Comparison of ENCODE assay signal across 21 cellular contexts in the genomic region with DNA sequence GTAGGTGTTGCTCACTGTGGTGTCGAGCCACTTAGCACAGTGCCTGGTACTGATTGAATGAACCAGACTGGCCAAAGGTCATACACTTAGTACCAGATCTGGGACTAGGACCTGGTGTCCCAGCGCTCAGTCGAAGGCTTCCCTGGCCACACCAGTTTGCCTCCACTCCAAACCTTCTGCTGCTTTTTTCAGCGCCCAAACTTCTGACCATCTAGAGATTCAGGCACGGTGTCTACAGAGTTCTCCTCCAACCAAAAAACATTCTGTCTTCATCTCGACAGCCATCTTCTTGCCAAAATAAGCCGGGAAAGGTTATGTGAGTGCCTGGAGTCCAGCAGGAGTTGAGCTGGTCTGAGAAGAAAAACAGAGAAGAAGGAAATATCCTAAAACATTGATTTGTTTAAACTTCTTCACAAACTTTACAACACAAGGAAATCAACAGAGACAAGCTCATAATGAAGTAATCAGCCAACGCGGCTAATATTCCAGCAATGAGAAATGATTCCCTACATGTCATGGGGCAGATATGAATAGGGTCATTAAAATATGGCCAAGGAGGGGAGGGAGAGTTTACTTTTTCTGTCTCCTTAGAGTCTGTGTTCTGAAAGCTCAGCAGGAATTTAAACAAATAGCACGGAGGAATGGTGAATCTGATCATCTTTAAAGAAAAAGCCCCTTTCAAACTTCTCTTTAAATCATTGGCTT. TPM values are rescaled to one million over a fixed set of nuclear protein-coding genes. Genes with fewer than 3 reads are reported as not detected.
DNase-seq lines count a peak whose midpoint lies in the region; ATAC-seq and TF ChIP-seq lines count a peak whose summit lies in the region.
"Had no signal": no experiment of that assay in that cellular context is flagged by ENCODE, and none has a peak within 500 bp of the region (broad histone marks: within the 10 kb centered on the region; RNA-seq: fewer than 3 reads in every experiment).

No MANE protein-coding gene starts in this region.

- H3K36me3 ChIP-seq in ACC112 (ENCODE audit: insufficient read depth, low read length), result no peaks in the 10 kb centered on the region
- H3K36me3 ChIP-seq in SJSA1, result peaks cover 9% of the 10 kb centered on the region
- H3K36me3 ChIP-seq in fibroblast of lung (ENCODE audit: control insufficient read depth, insufficient read depth, low read length), result no peaks in the 10 kb centered on the region
- H3K36me3 ChIP-seq: left ventricle myocardium inferior, neutrophil, suprapubic skin had no signal

- H3K4me1 Mint-ChIP-seq in progenitor cell of endocrine pancreas (ENCODE audit: low read depth), result peaks cover 10% of the 10 kb centered on the region
- H3K4me1 Mint-ChIP-seq: immature natural killer cell had no signal

- peaks cover 19% of the 10 kb centered on the region for H3K79me2 ChIP-seq in ACC112 (ENCODE audit: control insufficient read depth, insufficient read depth, low read length, unreplicated experiment)
- H3K79me2 ChIP-seq in fibroblast of lung (ENCODE audit: control insufficient read depth, insufficient read depth, low read length), result peaks cover 14% of the 10 kb centered on the region

- H3K9me3 ChIP-seq in SJSA1 (replicated peaks), result no peaks in the 10 kb centered on the region
- no peaks in the 10 kb centered on the region for H3K9me3 ChIP-seq in fibroblast of lung (ENCODE audit: control insufficient read depth, insufficient read depth, low read depth, low read length)
- H3K9me3 ChIP-seq: left ventricle myocardium inferior, neutrophil, suprapubic skin had no signal

- no peaks in the 10 kb centered on the region for H3K9me3 Mint-ChIP-seq in progenitor cell of endocrine pancreas (ENCODE audit: low read depth)
- H3K9me3 Mint-ChIP-seq: activated T-cell treated with anti-CD3 and anti-CD28 coated beads, Interleukin-2, amount 50 U/mL, for 4 hours; CD4-positive, alpha-beta T cell had no signal

- no peak overlapping the region for H3K9ac ChIP-seq in fibroblast of lung (ENCODE audit: insufficient read depth, low read length)

- TF ChIP-seq CTCF in fibroblast of lung (conservative IDR thresholded peaks at IDR 0.05 in 1 of 2, IDR thresholded peaks at IDR 0.05 in 1 of 2; ENCODE audit: low read depth in 1 of 2, low read length in 2 of 2), result no peak
- TF ChIP-seq CTCF in progenitor cell of endocrine pancreas (IDR thresholded peaks at IDR 0.05; ENCODE audit: unreplicated experiment), result no peak

- ATAC-seq in sciatic nerve (peak; percentile 3), GM21825 (IDR thresholded peaks at IDR 0.05; ENCODE audit: unreplicated experiment) (no peak), GM19324 (IDR thresholded peaks at IDR 0.05; ENCODE audit: low FRiP score, unreplicated experiment) (no peak), HG03571 (IDR thresholded peaks at IDR 0.05; ENCODE audit: unreplicated experiment) (no peak)
- ATAC-seq: activated T-cell treated with anti-CD3 and anti-CD28 coated beads, Interleukin-2, amount 50 U/mL, for 4 hours; GM12878 had no signal

- H2AFZ ChIP-seq in ACC112 (ENCODE audit: low read length, unreplicated experiment) (no peak overlapping the region), fibroblast of lung (ENCODE audit: low read length) (no peak overlapping the region)

- H3K27ac Mint-ChIP-seq in progenitor cell of endocrine pancreas, result no peak overlapping the region
- H3K27ac Mint-ChIP-seq: CD4-positive, alpha-beta T cell; immature natural killer cell had no signal

- peak overlapping the region; percentile 17 for H3K4me2 ChIP-seq in fibroblast of lung (ENCODE audit: extremely low read depth, insufficient read depth, low read length)

- no peaks in the 10 kb centered on the region for H4K20me1 ChIP-seq in fibroblast of lung (ENCODE audit: control insufficient read depth, extremely low read depth, insufficient read depth, low read length)

- H3K4me3 ChIP-seq in ACC112 (ENCODE audit: low read depth, low read length) (peak overlapping the region; percentile 41), SJSA1 (no peak overlapping the region), fibroblast of lung (replicated peaks in 1 of 4; ENCODE audit: control extremely low read depth in 1 of 4, insufficient read depth in 1 of 4, low read depth in 3 of 4, low read length in 4 of 4) (no peak overlapping the region)
- H3K4me3 ChIP-seq: GM12878, left ventricle myocardium inferior, suprapubic skin had no signal

- DNase-seq in SJSA1 (ENCODE audit: low read depth in 1 of 2, low spot score in 2 of 2) (peak; percentile 22 to 35), fibroblast of lung (ENCODE audit: low read depth in 2 of 2) (peak in 1 of 2 donors; percentile 31), sciatic nerve (ENCODE audit: low spot score) (no peak), progenitor cell of endocrine pancreas (ENCODE audit: low spot score, unreplicated experiment) (no peak)
- DNase-seq: activated naive CD4-positive, alpha-beta T cell treated with anti-CD3 and anti-CD28 coated beads, Interleukin-2, amount 50 U/mL, for 16 hours; activated T-cell treated with anti-CD3 and anti-CD28 coated beads, Interleukin-2, amount 50 U/mL, for 4 hours; CD4-positive, alpha-beta T cell; DMS153; immature natural killer cell; left ventricle myocardium inferior; NCI-H187; NCI-H774; retina had no signal

- H3K36me3 Mint-ChIP-seq in progenitor cell of endocrine pancreas (ENCODE audit: insufficient read depth), result no peaks in the 10 kb centered on the region
- H3K36me3 Mint-ChIP-seq: immature natural killer cell had no signal

- H3K27me3 ChIP-seq in ACC112 (ENCODE audit: insufficient read depth, low read length), result no peaks in the 10 kb centered on the region
- H3K27me3 ChIP-seq in SJSA1 (replicated peaks), result no peaks in the 10 kb centered on the region
- no peaks in the 10 kb centered on the region for H3K27me3 ChIP-seq in fibroblast of lung (ENCODE audit: control insufficient read depth, insufficient read depth, low read length)

- no peak overlapping the region for H3K4me3 Mint-ChIP-seq in progenitor cell of endocrine pancreas (ENCODE audit: low read depth)
- H3K4me3 Mint-ChIP-seq: activated T-cell treated with anti-CD3 and anti-CD28 coated beads, Interleukin-2, amount 50 U/mL, for 4 hours; CD4-positive, alpha-beta T cell; immature natural killer cell had no signal

- peaks cover 79% of the 10 kb centered on the region for H3K27me3 Mint-ChIP-seq in progenitor cell of endocrine pancreas

- H3K27ac ChIP-seq in ACC112 (ENCODE audit: low read depth, low read length) (no peak overlapping the region), SJSA1 (peak overlapping the region; percentile 18), fibroblast of lung (ENCODE audit: insufficient read depth, low read length) (no peak overlapping the region)
- H3K27ac ChIP-seq: left ventricle myocardium inferior, neutrophil, suprapubic skin had no signal

- peaks cover 33% of the 10 kb centered on the region for H3K4me1 ChIP-seq in ACC112 (ENCODE audit: control insufficient read depth, insufficient read depth, low read length, unreplicated experiment)
- H3K4me1 ChIP-seq in SJSA1 (replicated peaks), result peaks cover 53% of the 10 kb centered on the region
- H3K4me1 ChIP-seq in fibroblast of lung (ENCODE audit: control insufficient read depth, extremely low read depth, insufficient read depth, low read length), result peaks cover 10% of the 10 kb centered on the region

- intact Hi-C loops in sciatic nerve (cut with DNase I), result no loop called here

RNA-seq across cellular contexts. Expression of gene GLI2, which starts 2.3 kb away (rescaled TPM):
- 8.8 and 20.0 TPM in 2 replicates for total RNA-seq in SJSA1 (2014; rRNA removed; shearing (Covaris generic))
- total RNA-seq in fibroblast of lung (3.3 TPM in 2 replicates), sciatic nerve (14.4 TPM), progenitor cell of endocrine pancreas (2.3 and 3.6 TPM in 2 replicates)
- polyA plus RNA-seq in fibroblast of lung, result 2.8 and 3.8 TPM in 2 replicates
- polyA plus RNA-seq in fibroblast of lung (2012), result 6.3 and 7.8 TPM in 2 replicates
- 12.4 and 15.0 TPM in 2 replicates for polyA minus RNA-seq in fibroblast of lung (ENCODE audit: low replicate concordance)
- total RNA-seq: CD4-positive, alpha-beta T cell; GM12878; mononuclear cell had no signal
- polyA plus RNA-seq: immature natural killer cell had no signal

Comparison
In these comparisons a context has a peak if more than half of its experiments do, and no peak if none do; other contexts are left out.
1. DNase-seq: peak in SJSA1 (2 of 2); none in sciatic nerve (single experiment) and progenitor cell of endocrine pancreas (single experiment).